ENCODE assay signal across 8 cellular contexts in genomic region chr18:70422061-70422965, GRCh38.
DNase-seq lines count a peak whose midpoint lies in the region; ATAC-seq and TF ChIP-seq lines count a peak whose summit lies in the region.

No MANE protein-coding gene starts in this region.

- no peak for TF ChIP-seq CTCF in BJ (IDR thresholded peaks at IDR 0.05; ENCODE audit: insufficient read depth, low read depth, low read length)

- H3K9ac ChIP-seq in adipocyte (ENCODE audit: low read length), result peak overlapping the region; percentile 19
- H3K9ac ChIP-seq in subcutaneous abdominal adipose tissue (ENCODE audit: low read length in 5 of 5), result no peak overlapping the region

- H3K27me3 ChIP-seq in BJ (ENCODE audit: control insufficient read depth, insufficient read depth, low read length) (no peaks in the 10 kb centered on the region), adipocyte (replicated peaks; ENCODE audit: control insufficient read depth, insufficient read depth, low read length) (no peaks in the 10 kb centered on the region), subcutaneous abdominal adipose tissue (ENCODE audit: control insufficient read depth in 5 of 5, insufficient read depth in 4 of 5, low read length in 5 of 5) (no peaks in the 10 kb centered on the region)

- H3K4me3 ChIP-seq in BJ (ENCODE audit: low read depth, low read length), result no peak overlapping the region
- no peak overlapping the region for H3K4me3 ChIP-seq in adipocyte (ENCODE audit: low read length)
- H3K4me3 ChIP-seq in subcutaneous abdominal adipose tissue (ENCODE audit: low read depth in 1 of 5, low read length in 5 of 5), result no peak overlapping the region

- ATAC-seq in GM18868 (IDR thresholded peaks at IDR 0.05; ENCODE audit: unreplicated experiment), result no peak

- CTCF ChIA-PET in BJ (lab: Yijun Ruan, JAX), result interaction anchor here (1.6 to 3.2 kb wide), 4 partner anchors 8 to 227 kb away, joined by 3 to 19 read pairs (median 6); no protein-coding TSS in a partner anchor

- H3K9me3 ChIP-seq in adipocyte (ENCODE audit: control insufficient read depth, low read length) (no peaks in the 10 kb centered on the region), subcutaneous abdominal adipose tissue (ENCODE audit: control insufficient read depth in 5 of 5, low read length in 5 of 5) (no peaks in the 10 kb centered on the region)

- DNase-seq in BJ (ENCODE audit: low read depth), result peak; percentile 83
- peak; percentile 89 for DNase-seq in LoVo (ENCODE audit: low spot score)
- DNase-seq in adipocyte (ENCODE audit: low read depth), result peak; percentile 72
- DNase-seq in iPS-NIHi11 (ENCODE audit: low spot score), result peak; percentile 23
- DNase-seq in NCI-H1417 (lab: John Stamatoyannopoulos, UW), result no peak
- DNase-seq in NCI-H345 treated with DMSO at 0.1 percent for 48 hours (lab: John Stamatoyannopoulos, UW; ENCODE audit: unreplicated experiment), result no peak

- H3K36me3 ChIP-seq in BJ (ENCODE audit: control insufficient read depth, insufficient read depth, low read length) (no peaks in the 10 kb centered on the region), adipocyte (ENCODE audit: control insufficient read depth, insufficient read depth, low read length, severe bottlenecking) (no peaks in the 10 kb centered on the region), subcutaneous abdominal adipose tissue (ENCODE audit: control insufficient read depth in 5 of 5, insufficient read depth in 5 of 5, low read length in 5 of 5) (no peaks in the 10 kb centered on the region)

- peaks cover 35% of the 10 kb centered on the region for H3K4me1 ChIP-seq in adipocyte (ENCODE audit: control insufficient read depth, insufficient read depth, low read length)
- peaks cover 0 to 34% (median 14%) of the 10 kb centered on the region in 5 donors for H3K4me1 ChIP-seq in subcutaneous abdominal adipose tissue (ENCODE audit: control insufficient read depth in 5 of 5, insufficient read depth in 5 of 5, low read length in 5 of 5)

- POLR2A ChIA-PET in BJ (lab: Charles Lee), result interaction anchor here (0.5 kb wide), 1 partner anchor 126 kb away, joined by 4 read pairs; no protein-coding TSS in a partner anchor

- peak overlapping the region; percentile 27 for H3K27ac ChIP-seq in subcutaneous abdominal adipose tissue (ENCODE audit: low read depth, low read length)

Comparison
In these comparisons a context has a peak if more than half of its experiments do, and no peak if none do; other contexts are left out.
1. DNase-seq: peak in BJ (single experiment), LoVo (single experiment), adipocyte (single experiment) and iPS-NIHi11 (single experiment); none in NCI-H1417 (0 of 3) and NCI-H345 treated with DMSO at 0.1 percent for 48 hours (single experiment).